In genomic region chr19:35248310-35249145, GRCh38 we compare ENCODE assay signal across 1 cellular context.
TF ChIP-seq lines count a peak whose summit lies in the region.

Gene LSR (plus strand): TSS chr19:35249002. CDS start chr19:35249023, 21 bp downstream.

TF ChIP-seq in GM12878, 131 proteins besides CTCF, POLR2A, EP300 and RAD21 (continued from another document and continues in another):
- peak; percentile 43; the same call in 1 of the 2 replicates for TF ChIP-seq GABPA (IDR thresholded peaks at IDR 0.05; ENCODE audit: low read depth)
- TF ChIP-seq HDAC6 (IDR thresholded peaks at IDR 0.05; ENCODE audit: unreplicated experiment): peak; percentile 92
- TF ChIP-seq PML (IDR thresholded peaks at IDR 0.05; ENCODE audit: low read length): peak; percentile 44; the same call in 1 of the 2 replicates
- TF ChIP-seq PAX5 (IDR thresholded peaks at IDR 0.05; ENCODE audit: borderline replicate concordance, low read depth, low read length): no peak
- no peak for TF ChIP-seq FOS (IDR thresholded peaks at IDR 0.05; ENCODE audit: borderline replicate concordance, extremely low read depth, insufficient read length)
- TF ChIP-seq SP1 (IDR thresholded peaks at IDR 0.05; ENCODE audit: low read depth, low read length): peak; percentile 76
- TF ChIP-seq RB1 (IDR thresholded peaks at IDR 0.05; ENCODE audit: borderline replicate concordance): peak; percentile 90; the same call in 1 of the 2 replicates
- TF ChIP-seq CBFB (IDR thresholded peaks at IDR 0.05; ENCODE audit: low read depth): peak; percentile 49
- TF ChIP-seq ZNF217 (IDR thresholded peaks at IDR 0.05): peak; percentile 64; the same call in 1 of the 2 replicates
- no peak for TF ChIP-seq USF2 (IDR thresholded peaks at IDR 0.05; ENCODE audit: borderline replicate concordance, low read depth, low read length)
- TF ChIP-seq SMAD5 (IDR thresholded peaks at IDR 0.05; ENCODE audit: low read depth): peak; percentile 80
- TF ChIP-seq ATF2 (IDR thresholded peaks at IDR 0.05; ENCODE audit: low read length): no peak
- TF ChIP-seq ELK1 (IDR thresholded peaks at IDR 0.05; ENCODE audit: low read depth, low read length): peak; percentile 73; the same call in 1 of the 2 replicates
- TF ChIP-seq CHD4 (IDR thresholded peaks at IDR 0.05): no peak
- no peak for TF ChIP-seq ESRRA (IDR thresholded peaks at IDR 0.05; ENCODE audit: low read length)
- TF ChIP-seq POU2F2 (IDR thresholded peaks at IDR 0.05; ENCODE audit: borderline replicate concordance, low read depth, low read length): peak; percentile 95
- no peak for TF ChIP-seq MYB (IDR thresholded peaks at IDR 0.05; ENCODE audit: borderline replicate concordance, low read depth, low read length)
- TF ChIP-seq EED (IDR thresholded peaks at IDR 0.05; ENCODE audit: low read depth): no peak
- TF ChIP-seq BHLHE40 (IDR thresholded peaks at IDR 0.05; ENCODE audit: borderline replicate concordance in 1 of 2, low read depth in 2 of 2, low read length in 1 of 2): peak; percentile 92 to 98
- no peak for TF ChIP-seq IRF3 (IDR thresholded peaks at IDR 0.05)
- TF ChIP-seq BCLAF1 (IDR thresholded peaks at IDR 0.05): peak; percentile 96
- TF ChIP-seq CREB1 (IDR thresholded peaks at IDR 0.05; ENCODE audit: low read depth): peak; percentile 48; the same call in 1 of the 2 replicates
- TF ChIP-seq RUNX3 (IDR thresholded peaks at IDR 0.05; ENCODE audit: low read length): peak; percentile 23
- peak; percentile 48; the same call in 1 of the 2 replicates for TF ChIP-seq STAT1 (conservative IDR thresholded peaks at IDR 0.05)
- TF ChIP-seq CREM (IDR thresholded peaks at IDR 0.05; ENCODE audit: low read depth): peak; percentile 34; the same call in 1 of the 2 replicates
- TF ChIP-seq IRF4 (IDR thresholded peaks at IDR 0.05; ENCODE audit: low read depth, low read length): peak; percentile 32; the same call in 1 of the 2 replicates
- no peak; the same call in 1 of the 2 replicates for TF ChIP-seq FOXM1 (IDR thresholded peaks at IDR 0.05; ENCODE audit: low read depth, low read length)
- no peak for TF ChIP-seq CEBPZ (IDR thresholded peaks at IDR 0.05; ENCODE audit: low read depth, low read length)
- TF ChIP-seq BMI1 (IDR thresholded peaks at IDR 0.05; ENCODE audit: borderline replicate concordance): no peak
- peak; percentile 84; the same call in 1 of the 2 replicates for TF ChIP-seq TCF3 (IDR thresholded peaks at IDR 0.05; ENCODE audit: borderline replicate concordance, insufficient read depth, low read depth, low read length)
- peak; percentile 54; the same call in 1 of the 2 replicates for TF ChIP-seq TCF12 (IDR thresholded peaks at IDR 0.05; ENCODE audit: low read depth, low read length)
- peak; percentile 77; the same call in 1 of the 2 replicates for TF ChIP-seq ZBTB40 (IDR thresholded peaks at IDR 0.05; ENCODE audit: borderline replicate concordance)
- TF ChIP-seq KLF5 (IDR thresholded peaks at IDR 0.05; ENCODE audit: partially characterized antibody): peak; percentile 99
- TF ChIP-seq YY1 (IDR thresholded peaks at IDR 0.05; ENCODE audit: low read depth, low read length): peak; percentile 90
- TF ChIP-seq MTA2 (IDR thresholded peaks at IDR 0.05; ENCODE audit: low read depth): peak; percentile 37; the same call in 1 of the 2 replicates
- no peak for TF ChIP-seq NFXL1 (IDR thresholded peaks at IDR 0.05; ENCODE audit: borderline replicate concordance)
- no peak for TF ChIP-seq ZNF592 (IDR thresholded peaks at IDR 0.05)
- no peak for TF ChIP-seq MXI1 (IDR thresholded peaks at IDR 0.05; ENCODE audit: low read depth, low read length)
- peak; percentile 84 for TF ChIP-seq TAF1 (IDR thresholded peaks at IDR 0.05; ENCODE audit: borderline replicate concordance, low read depth, low read length)
- TF ChIP-seq ZNF622 (IDR thresholded peaks at IDR 0.05): no peak
